In the genomic region with DNA sequence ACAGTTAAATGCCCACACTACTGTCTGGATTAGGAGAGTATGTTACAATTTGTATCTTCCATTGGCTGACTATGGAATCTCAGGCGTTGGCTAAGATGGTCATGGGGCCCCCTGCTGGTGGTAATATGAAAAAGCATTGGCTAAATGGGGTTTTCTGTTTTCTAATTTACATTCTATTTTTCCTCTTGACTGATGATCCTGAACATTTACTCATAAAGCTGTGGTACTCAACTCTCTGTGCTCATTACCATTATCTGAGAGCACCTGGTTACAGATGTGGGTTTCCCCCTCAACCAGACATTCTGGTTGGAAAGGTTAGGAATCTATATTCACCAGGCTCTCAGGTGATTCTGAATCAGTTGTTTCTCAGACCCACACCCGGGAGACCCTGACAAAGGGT, we compare ENCODE assay signal across 8 cellular contexts.
DNase-seq lines count a peak whose midpoint lies in the region; ATAC-seq, FAIRE-seq and TF ChIP-seq lines count a peak whose summit lies in the region.
"Had no signal": no experiment of that assay in that cellular context is flagged by ENCODE, and none has a peak within 500 bp of the region (broad histone marks: within the 10 kb centered on the region; RNA-seq: fewer than 3 reads in every experiment).

No MANE protein-coding gene starts in this region.

- H3K4me3 Mint-ChIP-seq in effector memory CD8-positive, alpha-beta T cell, result no peak overlapping the region
- H3K4me3 Mint-ChIP-seq in osteocyte (ENCODE audit: unreplicated experiment), result no peak overlapping the region
- H3K4me3 Mint-ChIP-seq: T-helper 1 cell treated with Interleukin-12 subunit alpha and Interleukin-12 subunit beta and Interleukin-4 antibody, amounts not matched to agents 30 μg/mL and 1 μg/mL, for 36 hours had no signal

- TF ChIP-seq CTCF in OCI-LY3 (IDR thresholded peaks at IDR 0.05; ENCODE audit: low read depth, low read length) (peak; percentile 83), osteocyte (IDR thresholded peaks at IDR 0.05) (peak; percentile 56)

- no peaks in the 10 kb centered on the region for H3K36me3 ChIP-seq in OCI-LY3 (replicated peaks; ENCODE audit: low read depth, low read length)

- no peaks in the 10 kb centered on the region for H3K9me3 Mint-ChIP-seq in effector memory CD8-positive, alpha-beta T cell
- no peaks in the 10 kb centered on the region for H3K9me3 Mint-ChIP-seq in osteocyte (ENCODE audit: unreplicated experiment)
- H3K9me3 Mint-ChIP-seq: T-helper 1 cell treated with Interleukin-12 subunit alpha and Interleukin-12 subunit beta and Interleukin-4 antibody, amounts not matched to agents 30 μg/mL and 1 μg/mL, for 36 hours had no signal

- no peak overlapping the region for H3K27ac Mint-ChIP-seq in effector memory CD8-positive, alpha-beta T cell
- H3K27ac Mint-ChIP-seq in osteocyte (ENCODE audit: unreplicated experiment), result no peak overlapping the region
- H3K27ac Mint-ChIP-seq: T-helper 1 cell treated with Interleukin-12 subunit alpha and Interleukin-12 subunit beta and Interleukin-4 antibody, amounts not matched to agents 30 μg/mL and 1 μg/mL, for 36 hours had no signal

- H3K9me3 ChIP-seq in OCI-LY3 (ENCODE audit: insufficient read depth, low read length), result no peaks in the 10 kb centered on the region

- DNase-seq in Caki2 (ENCODE audit: low read depth) (peak; percentile 29), GM19239 (ENCODE audit: insufficient read length, low spot score) (peak; percentile 48), osteocyte (ENCODE audit: extremely low spot score, unreplicated experiment) (no peak), NOMO-1 (lab: John Stamatoyannopoulos, UW; ENCODE audit: unreplicated experiment in 2 of 2) (no peak)
- peak in 2 of 3 experiments; percentile 4 to 9 for DNase-seq in effector memory CD8-positive, alpha-beta T cell

- H3K4me3 ChIP-seq in OCI-LY3 (ENCODE audit: low read length), result no peak overlapping the region

- no peaks in the 10 kb centered on the region for H3K36me3 Mint-ChIP-seq in effector memory CD8-positive, alpha-beta T cell (ENCODE audit: insufficient read depth)
- no peaks in the 10 kb centered on the region for H3K36me3 Mint-ChIP-seq in osteocyte (ENCODE audit: unreplicated experiment)

- peaks cover 21 to 40% of the 10 kb centered on the region in 2 donors for H3K27me3 Mint-ChIP-seq in effector memory CD8-positive, alpha-beta T cell
- H3K27me3 Mint-ChIP-seq in osteocyte (ENCODE audit: unreplicated experiment), result no peaks in the 10 kb centered on the region

- FAIRE-seq in GM19239 (lab: Jason Lieb, UNC), result peak; percentile 75

- no peaks in the 10 kb centered on the region for H3K79me2 ChIP-seq in OCI-LY3 (ENCODE audit: low read length)

- in situ Hi-C loops in Caki2 (cut with HindIII; ENCODE audit: low pct_unique_long_range_greater_than_20kb, low sequenced_read_pairs), result no loop called here

- H3K4me2 ChIP-seq in OCI-LY3 (ENCODE audit: low read length), result peak overlapping the region; percentile 33

- H3K27ac ChIP-seq in OCI-LY3 (ENCODE audit: low read length), result no peak overlapping the region

- ATAC-seq in effector memory CD8-positive, alpha-beta T cell (replicated peaks), result no peak
- ATAC-seq in GM21360 (IDR thresholded peaks at IDR 0.05; ENCODE audit: unreplicated experiment), result no peak

- no peak overlapping the region for H2AFZ ChIP-seq in OCI-LY3 (ENCODE audit: low read depth, low read length)

- peaks cover 46% of the 10 kb centered on the region for H3K27me3 ChIP-seq in OCI-LY3 (ENCODE audit: low read depth, low read length)

- H3K4me1 Mint-ChIP-seq in effector memory CD8-positive, alpha-beta T cell (ENCODE audit: low read depth in 2 of 2), result no peaks in the 10 kb centered on the region
- peaks cover 9% of the 10 kb centered on the region for H3K4me1 Mint-ChIP-seq in osteocyte (ENCODE audit: unreplicated experiment)

- H4K20me1 ChIP-seq in OCI-LY3 (ENCODE audit: insufficient read depth, low read length), result 0 out of 2 replicates have a peak, but pooled peaks cover 4% of the 10 kb centered on the region

- peaks cover 15% of the 10 kb centered on the region for H3K4me1 ChIP-seq in OCI-LY3 (ENCODE audit: low read length)

- no peak overlapping the region for H3K9ac ChIP-seq in OCI-LY3 (ENCODE audit: low read length)

Comparison
In these comparisons a context has a peak if more than half of its experiments do, and no peak if none do; other contexts are left out.
1. DNase-seq: peak in Caki2 (single experiment), GM19239 (single experiment) and effector memory CD8-positive, alpha-beta T cell (2 of 3); none in osteocyte (single experiment) and NOMO-1 (0 of 2).